ENCODE assay signal across 8 cellular contexts in genomic region chr13:50755862-50756685, GRCh38.
A peak's percentile ranks its signal among the peaks of the same experiment; 100 is the strongest.
DNase-seq lines count a peak whose midpoint lies in the region; ATAC-seq, FAIRE-seq and TF ChIP-seq lines count a peak whose summit lies in the region.
"Not testable (repeated sequence)": the region's sequence is repeated elsewhere in the genome, so short reads cannot be mapped to it uniquely, and the experiment has no call there.

No MANE protein-coding gene starts in this region.

- H3K9me3 Mint-ChIP-seq in IgD-negative memory B cell = not testable (repeated sequence)

- not testable (repeated sequence) for H3K27me3 ChIP-seq in K562 (ENCODE audit: control insufficient read depth in 2 of 2, insufficient read depth in 2 of 2, low read length in 2 of 2)

- not testable (repeated sequence) for H3K9me1 ChIP-seq in K562 (ENCODE audit: control insufficient read depth, insufficient read depth, low read length)

- peaks cover 32 to 45% (median 38%) of the 10 kb centered on the region in 3 donors for H3K4me1 Mint-ChIP-seq in IgD-negative memory B cell

- intact Hi-C loops in K562 (cut with micrococcal nuclease); left colon (cut with DNase I, micrococcal nuclease): not testable (repeated sequence)

- TF ChIP-seq POLR2A in K562 (conservative IDR thresholded peaks at IDR 0.05) = not testable (repeated sequence)

- not testable (repeated sequence) for H3K4me2 ChIP-seq in K562 (ENCODE audit: insufficient read depth, low read length)

- TF ChIP-seq RAD21 in K562 (CRISPR knock-in tag; conservative IDR thresholded peaks at IDR 0.05 in 1 of 2, IDR thresholded peaks at IDR 0.05 in 1 of 2) = not testable (repeated sequence)

- H3K27me3 Mint-ChIP-seq in IgD-negative memory B cell = not testable (repeated sequence)

- 13% methylated on average over 7 of the region's 8 CpGs for WGBS in K562 (ENCODE audit: insufficient coverage, low coverage, missing lambda C conversion rate)

- not testable (repeated sequence) for TF ChIP-seq CTCF in K562 (IDR thresholded peaks at IDR 0.05 in 2 of 3, conservative IDR thresholded peaks at IDR 0.05 in 1 of 3; ENCODE audit: insufficient read depth in 2 of 3, low read depth in 1 of 3, low read length in 3 of 3)

- H3K27ac Mint-ChIP-seq in IgD-negative memory B cell = peak overlapping the region; percentile 1 to 78 (median 12)

- not testable (repeated sequence) for H2AFZ ChIP-seq in K562 (ENCODE audit: low read depth, low read length)

- H3K27ac ChIP-seq in K562 (ENCODE audit: extremely low read depth, low read depth, low read length) = not testable (repeated sequence)

- in situ Hi-C loops in K562 (cut with MboI) = not testable (repeated sequence)

- peak overlapping the region in 2 of 4 donors; percentile 45 to 81 for H3K4me3 Mint-ChIP-seq in IgD-negative memory B cell

- not testable (repeated sequence) for ATAC-seq in K562; left colon; stimulated activated naive CD8-positive, alpha-beta T cell treated with anti-CD3 and anti-CD28 coated beads, Interleukin-15, Interleukin-2, amounts not matched to agents 100 U/mL and 50 U/mL, for 24 hours

- H3K9ac ChIP-seq in K562 (ENCODE audit: insufficient read depth in 1 of 2, low read depth in 2 of 2, low read length in 2 of 2) = not testable (repeated sequence)

- not testable (repeated sequence) for H3K36me3 Mint-ChIP-seq in IgD-negative memory B cell

- H4K20me1 ChIP-seq in K562 (replicated peaks; ENCODE audit: control insufficient read depth, insufficient read depth, low read length) = not testable (repeated sequence)

- H3K4me1 ChIP-seq in K562 (replicated peaks in 1 of 2; ENCODE audit: control insufficient read depth in 2 of 2, insufficient read depth in 2 of 2, low read length in 2 of 2) = not testable (repeated sequence)

- FAIRE-seq in K562 (lab: Jason Lieb, UNC) = not testable (repeated sequence)

- H3K36me3 ChIP-seq in K562 (ENCODE audit: control insufficient read depth, insufficient read depth, low read length) = not testable (repeated sequence)

- POLR2A ChIA-PET in K562 (lab: Yijun Ruan, JAX) = interaction anchor here (0.8 kb wide), 1 partner anchor 11 kb away, joined by 3 read pairs; no protein-coding TSS in a partner anchor

- CTCF ChIA-PET in K562 (lab: Yijun Ruan, JAX; ENCODE audit: low intra/inter-chr PET ratio) = not testable (repeated sequence)

- H3K4me3 ChIP-seq in K562 = not testable (repeated sequence)

- DNase-seq in DMS79 (lab: John Stamatoyannopoulos, UW) (peak; percentile 31), NCI-H1436 treated with DMSO at 0.1 percent for 48 hours (lab: John Stamatoyannopoulos, UW) (peak; percentile 68), NCI-H345 treated with DMSO at 0.1 percent for 48 hours (lab: John Stamatoyannopoulos, UW; ENCODE audit: unreplicated experiment) (peak; percentile 77), RPMI8226 (peak; percentile 77), K562 (ENCODE audit: extremely low read depth in 1 of 4, low spot score in 3 of 4) (peak in 1 of 4 experiments; percentile 9), left colon (peak; percentile 37 to 51)
- peak; percentile 12 for DNase-seq in stimulated activated naive CD8-positive, alpha-beta T cell treated with anti-CD3 and anti-CD28 coated beads, Interleukin-15, Interleukin-2, amounts not matched to agents 100 U/mL and 50 U/mL, for 24 hours

- BruUV-seq in K562 (replicated peaks; lab: Mats Ljungman, UMichigan) = not testable (repeated sequence)

- not testable (repeated sequence) for TF ChIP-seq EP300 in K562 (IDR thresholded peaks at IDR 0.05; ENCODE audit: low read length)

- H3K9me3 ChIP-seq in K562 (replicated peaks; ENCODE audit: control insufficient read depth, insufficient read depth, low read depth, low read length) = not testable (repeated sequence)

- H3K79me2 ChIP-seq in K562 (ENCODE audit: control insufficient read depth, insufficient read depth, low read length) = not testable (repeated sequence)

TF ChIP-seq in K562, 482 proteins besides CTCF, POLR2A, EP300 and RAD21:
- TF ChIP-seq NFIC (IDR thresholded peaks at IDR 0.05) = peak; percentile 49; the same call in 1 of the 2 replicates
- TF ChIP-seq NFE2 (IDR thresholded peaks at IDR 0.05; ENCODE audit: low read depth) = peak; percentile 69
- TF ChIP-seq ZNF316 (IDR thresholded peaks at IDR 0.05) = 0 out of 2 replicates have a peak, but pooled peaks have one; percentile 12
- TF ChIP-seq C11orf30 (IDR thresholded peaks at IDR 0.05; ENCODE audit: low read depth) = 0 out of 2 replicates have a peak, but pooled peaks have one; percentile 29
TF ChIP-seq in K562: peak in this region for 4; not testable (repeated sequence) for 478.
